ENCODE assay signal across 11 cellular contexts in the genomic region with DNA sequence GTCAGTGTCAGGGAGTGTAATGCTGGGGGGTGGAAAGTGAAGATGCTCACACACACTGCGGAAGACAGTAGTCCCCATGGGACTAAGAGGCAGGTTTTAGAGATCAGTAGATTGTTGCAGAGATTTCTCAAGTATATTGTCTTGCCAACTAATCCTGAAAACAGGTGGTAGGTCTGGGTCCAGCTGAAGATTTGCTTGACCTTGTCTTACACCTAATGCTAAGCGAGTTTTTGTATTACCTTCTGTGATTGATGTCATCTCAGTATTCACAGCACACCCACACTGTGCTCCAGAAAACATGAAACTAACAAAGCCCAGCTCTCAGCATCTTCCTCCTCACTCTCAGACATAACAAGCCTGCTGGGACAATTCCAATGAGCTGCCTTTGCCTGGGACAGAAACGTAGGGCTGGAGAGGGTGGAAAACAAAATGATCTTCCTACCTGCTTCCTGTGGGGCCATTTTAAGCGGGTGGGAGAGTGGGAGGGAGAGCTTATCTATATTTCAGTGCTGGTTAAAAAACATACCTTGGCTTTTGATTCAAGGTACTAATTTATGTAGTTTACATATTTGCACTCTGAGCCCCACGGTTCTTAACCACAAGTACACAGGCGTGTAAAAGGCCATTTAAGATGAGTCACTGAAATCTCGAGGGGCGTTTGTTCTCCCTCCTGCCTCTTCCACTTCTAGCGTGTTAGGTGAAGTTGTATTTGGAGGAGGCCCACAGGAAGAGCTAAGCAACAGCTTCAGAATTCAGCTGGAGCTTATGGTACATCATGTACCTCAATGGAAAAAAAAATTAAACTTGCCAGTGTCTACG. TPM values are rescaled to one million over a fixed set of nuclear protein-coding genes. Genes with fewer than 3 reads are reported as not detected.
DNase-seq lines count a peak whose midpoint lies in the region; ATAC-seq lines count a peak whose summit lies in the region.
"Had no signal": no experiment of that assay in that cellular context is flagged by ENCODE, and none has a peak within 500 bp of the region (broad histone marks: within the 10 kb centered on the region; RNA-seq: fewer than 3 reads in every experiment).

No MANE protein-coding gene starts in this region.

- DNase-seq in left ventricle myocardium superior (no peak), Right ventricle myocardium superior (no peak), astrocyte of the hippocampus (ENCODE audit: low read depth, low spot score) (peak; percentile 67), Ammon's horn (ENCODE audit: low spot score) (no peak), NCI-H146 (lab: John Stamatoyannopoulos, UW) (no peak)
- DNase-seq in stimulated activated naive CD8-positive, alpha-beta T cell treated with anti-CD3 and anti-CD28 coated beads, Interleukin-15, amount 100 ng/mL, for 72 hours = peak in 1 of 2 donors; percentile 9
- no peak for DNase-seq in activated CD4-positive, CD25-positive, alpha-beta regulatory T cell (lab: John Stamatoyannopoulos, UW)
- DNase-seq: Caco-2, natural killer cell, SIG-M5 had no signal

- no peaks in the 10 kb centered on the region for H3K9me3 Mint-ChIP-seq in stimulated activated naive CD8-positive, alpha-beta T cell treated with anti-CD3 and anti-CD28 coated beads, Interleukin-15, amount 100 ng/mL, for 72 hours
- H3K9me3 Mint-ChIP-seq: natural killer cell had no signal

- peaks cover 38% of the 10 kb centered on the region for H3K4me1 Mint-ChIP-seq in stimulated activated naive CD8-positive, alpha-beta T cell treated with anti-CD3 and anti-CD28 coated beads, Interleukin-15, amount 100 ng/mL, for 72 hours
- H3K4me1 Mint-ChIP-seq: natural killer cell had no signal

- H3K4me3 Mint-ChIP-seq in stimulated activated naive CD8-positive, alpha-beta T cell treated with anti-CD3 and anti-CD28 coated beads, Interleukin-15, amount 100 ng/mL, for 72 hours = peak overlapping the region; percentile 14 to 41
- H3K4me3 Mint-ChIP-seq: natural killer cell had no signal

- H3K27me3 Mint-ChIP-seq in stimulated activated naive CD8-positive, alpha-beta T cell treated with anti-CD3 and anti-CD28 coated beads, Interleukin-15, amount 100 ng/mL, for 72 hours = no peaks in the 10 kb centered on the region

- intact Hi-C loops in left ventricle myocardium superior (cut with micrococcal nuclease) (no loop called here), Right ventricle myocardium superior (cut with DNase I) (no loop called here)

- peak overlapping the region; percentile 37 to 86 for H3K27ac Mint-ChIP-seq in stimulated activated naive CD8-positive, alpha-beta T cell treated with anti-CD3 and anti-CD28 coated beads, Interleukin-15, amount 100 ng/mL, for 72 hours
- H3K27ac Mint-ChIP-seq: natural killer cell had no signal

- ATAC-seq in left ventricle myocardium superior (peak; percentile 19), Right ventricle myocardium superior (ENCODE audit: poor library complexity) (no peak), HG03378 (IDR thresholded peaks at IDR 0.05; ENCODE audit: unreplicated experiment) (peak; percentile 91)
- peak; percentile 82 for ATAC-seq in stimulated activated naive CD8-positive, alpha-beta T cell treated with anti-CD3 and anti-CD28 coated beads, Interleukin-15, amount 100 ng/mL, for 72 hours
- ATAC-seq: natural killer cell had no signal

RNA-seq across cellular contexts. Expression of a gene that starts 23.1 kb away (rescaled TPM):
- 60.8 TPM for total RNA-seq in left ventricle myocardium superior
- 53.0 TPM for total RNA-seq in Right ventricle myocardium superior
